1 cellular context compared by ENCODE assay signal in genomic region chr2:184562532-184562931, GRCh38.
TF ChIP-seq lines count a peak whose summit lies in the region.

No MANE protein-coding gene starts in this region.

TF ChIP-seq in HepG2, 621 proteins besides CTCF, POLR2A, EP300 and RAD21:
- TF ChIP-seq ZNF614 (CRISPR knock-in tag; IDR thresholded peaks at IDR 0.05; ENCODE audit: borderline replicate concordance) (no peak), STAG1 (CRISPR knock-in tag; IDR thresholded peaks at IDR 0.05) (no peak), GLI4 (CRISPR knock-in tag; IDR thresholded peaks at IDR 0.05; ENCODE audit: borderline replicate concordance) (no peak), NBN (conservative IDR thresholded peaks at IDR 0.05) (no peak), NFIC (IDR thresholded peaks at IDR 0.05; ENCODE audit: low read length) (no peak), ZNF432 (CRISPR knock-in tag; IDR thresholded peaks at IDR 0.05; ENCODE audit: borderline replicate concordance) (no peak), CEBPB (IDR thresholded peaks at IDR 0.05; ENCODE audit: borderline replicate concordance, low read depth, low read length) (peak; percentile 60; the same call in 1 of the 2 replicates)
